ENCODE assay signal across 1 cellular context in the genomic region with DNA sequence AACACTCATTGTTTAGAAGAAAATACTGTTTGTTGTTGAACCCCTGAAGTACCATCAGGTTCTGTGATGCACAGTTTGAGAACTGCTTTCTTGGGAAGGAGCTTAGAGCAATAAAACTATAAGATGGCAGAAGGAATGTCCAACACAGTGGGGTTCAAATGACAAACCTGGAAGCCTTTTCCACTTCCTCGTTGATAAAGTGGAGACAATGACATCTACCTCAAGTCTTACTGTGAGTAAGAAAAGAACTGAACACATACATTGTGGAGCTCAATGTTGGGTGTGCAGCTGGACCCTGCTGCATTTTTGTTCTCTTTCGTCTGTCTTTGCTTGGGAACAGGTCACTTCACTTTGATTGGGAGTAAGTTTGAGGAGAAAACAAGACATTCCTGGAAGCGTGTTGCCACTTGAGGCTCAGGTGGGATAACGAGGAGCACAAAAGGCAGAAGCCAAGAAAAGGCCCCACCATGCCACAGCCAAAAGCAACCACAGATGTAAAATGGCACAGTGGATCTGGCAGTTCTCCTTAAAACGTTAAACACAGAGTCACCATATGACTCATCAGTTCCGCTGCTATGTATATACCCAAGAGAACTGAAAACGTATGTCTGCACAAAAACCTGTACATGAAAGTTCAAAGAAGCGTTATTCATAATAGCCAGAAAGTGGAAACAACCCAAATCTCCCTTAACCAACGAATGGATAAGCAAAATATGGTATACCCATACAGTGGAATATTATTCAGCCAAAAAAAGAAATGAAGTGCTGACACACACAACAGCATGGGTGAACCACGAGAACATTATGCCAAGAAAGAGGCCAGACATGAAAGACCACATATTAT.
TF ChIP-seq lines count a peak whose summit lies in the region.

No MANE protein-coding gene starts in this region.

TF ChIP-seq in K562, 482 proteins besides CTCF, POLR2A, EP300 and RAD21 (continued from another document):
- TF ChIP-seq ZNF592 (IDR thresholded peaks at IDR 0.05) (peak; percentile 79), EHMT2 (IDR thresholded peaks at IDR 0.05) (peak; percentile 71), ZNF740 (CRISPR knock-in tag; IDR thresholded peaks at IDR 0.05) (no peak), ZNF740 (tag; IDR thresholded peaks at IDR 0.05) (peak in 1 of 2 experiments; percentile 59; a peak in 1 of 4 replicates), JUNB (CRISPR knock-in tag; conservative IDR thresholded peaks at IDR 0.05) (peak; percentile 84), C11orf30 (IDR thresholded peaks at IDR 0.05; ENCODE audit: low read depth) (peak; percentile 86), JUND (IDR thresholded peaks at IDR 0.05; ENCODE audit: borderline replicate concordance, low read depth, low read length) (peak; percentile 87), JUND (tag; IDR thresholded peaks at IDR 0.05; ENCODE audit: borderline replicate concordance, low read depth, low read length) (peak; percentile 90; the same call in 2 of the 3 replicates), NR2C1 (IDR thresholded peaks at IDR 0.05) (no peak), NR2C1 (tag; IDR thresholded peaks at IDR 0.05) (peak; percentile 47), SAP30 (IDR thresholded peaks at IDR 0.05; ENCODE audit: borderline replicate concordance, insufficient read depth, low read depth, low read length, poor library complexity, severe bottlenecking) (no peak), ARID1B (IDR thresholded peaks at IDR 0.05) (peak; percentile 59), NFE2 (IDR thresholded peaks at IDR 0.05; ENCODE audit: low read depth) (peak; percentile 83), ZNF639 (CRISPR knock-in tag; conservative IDR thresholded peaks at IDR 0.05 in 1 of 2, IDR thresholded peaks at IDR 0.05 in 1 of 2) (peak in 1 of 2 experiments; percentile 65; a peak in 1 of 4 replicates), GATAD2B (IDR thresholded peaks at IDR 0.05; ENCODE audit: borderline replicate concordance) (no peak), VEZF1 (CRISPR knock-in tag; IDR thresholded peaks at IDR 0.05) (peak; percentile 12; the same call in 1 of the 2 replicates), ZNF324 (CRISPR knock-in tag; IDR thresholded peaks at IDR 0.05) (no peak), NFE2L1 (tag; IDR thresholded peaks at IDR 0.05; ENCODE audit: borderline replicate concordance, low read depth) (peak; percentile 41; the same call in 1 of the 2 replicates), ZHX1 (conservative IDR thresholded peaks at IDR 0.05; ENCODE audit: low read length) (no peak), FOXA3 (CRISPR knock-in tag; conservative IDR thresholded peaks at IDR 0.05 in 1 of 2, IDR thresholded peaks at IDR 0.05 in 1 of 2) (peak in 1 of 2 experiments; percentile 44; a peak in 1 of 4 replicates), SMARCE1 (IDR thresholded peaks at IDR 0.05) (peak; percentile 51; the same call in 1 of the 2 replicates), ZNF316 (IDR thresholded peaks at IDR 0.05) (peak; percentile 91), PTTG1 (tag; IDR thresholded peaks at IDR 0.05; ENCODE audit: low read depth) (0 out of 2 replicates have a peak, but pooled peaks have one; percentile 27), SMAD2 (IDR thresholded peaks at IDR 0.05; ENCODE audit: low read depth, low read length) (no peak), MAFK (IDR thresholded peaks at IDR 0.05; ENCODE audit: low read length) (peak; percentile 74), SPI1 (IDR thresholded peaks at IDR 0.05; ENCODE audit: borderline replicate concordance, low read depth, low read length) (peak; percentile 1; the same call in 1 of the 2 replicates), DPF2 (IDR thresholded peaks at IDR 0.05) (peak; percentile 67), ZNF23 (CRISPR knock-in tag; IDR thresholded peaks at IDR 0.05) (no peak), JUN (IDR thresholded peaks at IDR 0.05; ENCODE audit: borderline replicate concordance, low read depth, low read length) (peak; percentile 75; the same call in 1 of the 2 replicates), JUN (CRISPR knock-in tag; IDR thresholded peaks at IDR 0.05; ENCODE audit: borderline replicate concordance) (no peak), SMARCA4 (IDR thresholded peaks at IDR 0.05) (peak; percentile 58; the same call in 1 of the 2 replicates), MBD1 (CRISPR knock-in tag; IDR thresholded peaks at IDR 0.05) (no peak), MEF2D (tag; conservative IDR thresholded peaks at IDR 0.05; ENCODE audit: low read depth) (0 out of 2 replicates have a peak, but pooled peaks have one; percentile 52), ZNF197 (CRISPR knock-in tag; IDR thresholded peaks at IDR 0.05; ENCODE audit: low read depth) (0 out of 2 replicates have a peak, but pooled peaks have one; percentile 51), ZNF311 (CRISPR knock-in tag; IDR thresholded peaks at IDR 0.05) (peak; percentile 65), ATF1 (CRISPR knock-in tag; IDR thresholded peaks at IDR 0.05) (no peak), ATF1 (tag; IDR thresholded peaks at IDR 0.05) (peak; percentile 42; the same call in 1 of the 2 replicates), BACH1 (tag; IDR thresholded peaks at IDR 0.05) (peak; percentile 90), MAFG (tag; conservative IDR thresholded peaks at IDR 0.05) (peak; percentile 88), MAFF (IDR thresholded peaks at IDR 0.05; ENCODE audit: low read length) (peak; percentile 63)
- TF ChIP-seq, protein P1, sequence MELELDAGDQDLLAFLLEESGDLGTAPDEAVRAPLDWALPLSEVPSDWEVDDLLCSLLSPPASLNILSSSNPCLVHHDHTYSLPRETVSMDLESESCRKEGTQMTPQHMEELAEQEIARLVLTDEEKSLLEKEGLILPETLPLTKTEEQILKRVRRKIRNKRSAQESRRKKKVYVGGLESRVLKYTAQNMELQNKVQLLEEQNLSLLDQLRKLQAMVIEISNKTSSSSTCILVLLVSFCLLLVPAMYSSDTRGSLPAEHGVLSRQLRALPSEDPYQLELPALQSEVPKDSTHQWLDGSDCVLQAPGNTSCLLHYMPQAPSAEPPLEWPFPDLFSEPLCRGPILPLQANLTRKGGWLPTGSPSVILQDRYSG (tag; conservative IDR thresholded peaks at IDR 0.05; ENCODE audit: low read depth), result peak; percentile 86
- TF ChIP-seq, protein P2, sequence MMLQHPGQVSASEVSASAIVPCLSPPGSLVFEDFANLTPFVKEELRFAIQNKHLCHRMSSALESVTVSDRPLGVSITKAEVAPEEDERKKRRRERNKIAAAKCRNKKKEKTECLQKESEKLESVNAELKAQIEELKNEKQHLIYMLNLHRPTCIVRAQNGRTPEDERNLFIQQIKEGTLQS (IDR thresholded peaks at IDR 0.05), result peak; percentile 94
- TF ChIP-seq, protein P2 (CRISPR knock-in tag; conservative IDR thresholded peaks at IDR 0.05), result 0 out of 2 replicates have a peak, but pooled peaks have one; percentile 45
